Comparison of ENCODE assay signal across 8 cellular contexts in the genomic region with DNA sequence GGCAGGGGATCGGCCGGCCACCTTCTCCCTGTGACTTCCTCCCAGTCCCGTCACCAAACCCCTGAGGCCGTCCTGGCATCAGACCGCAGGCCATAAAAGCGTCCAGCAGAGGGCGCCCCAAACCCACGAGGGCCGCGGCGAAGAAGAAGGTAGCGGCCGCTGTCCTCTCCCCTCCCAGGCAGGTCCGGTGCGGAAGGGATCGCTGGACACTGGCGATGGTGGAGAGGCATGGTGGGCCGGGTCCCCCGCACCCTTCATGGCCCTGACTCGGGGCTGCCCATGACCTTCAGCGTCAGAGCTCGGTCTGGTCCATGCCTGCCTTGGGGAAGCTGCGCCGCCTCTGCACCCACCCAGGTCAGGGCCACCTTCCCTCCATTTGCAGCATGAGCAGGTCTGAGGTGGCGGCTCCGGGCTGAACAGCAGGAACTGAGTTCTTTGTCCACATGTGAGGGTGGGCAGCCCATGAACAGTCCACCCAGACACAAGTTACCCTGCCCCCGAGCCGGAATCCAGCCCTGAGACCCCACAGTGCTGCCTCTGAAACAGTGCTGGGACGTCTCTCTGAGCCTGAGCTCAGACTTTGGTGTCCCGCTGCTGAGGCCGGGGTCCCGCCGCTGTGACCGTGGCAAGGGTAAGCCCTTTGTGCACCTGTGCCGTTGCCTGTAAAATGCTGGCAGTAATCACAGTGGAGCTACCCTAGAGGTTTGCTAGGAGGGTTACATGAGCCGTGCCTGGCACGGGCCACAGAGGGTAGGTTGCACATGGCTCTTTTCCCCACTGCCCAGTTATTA. TPM values are rescaled to one million over a fixed set of nuclear protein-coding genes. Genes with fewer than 3 reads are reported as not detected.
DNase-seq lines count a peak whose midpoint lies in the region; ATAC-seq, FAIRE-seq and TF ChIP-seq lines count a peak whose summit lies in the region.

No MANE protein-coding gene starts in this region.

- no peaks in the 10 kb centered on the region for H3K27me3 Mint-ChIP-seq in CD4-positive, alpha-beta memory T cell
- peaks cover 34% of the 10 kb centered on the region for H3K27me3 Mint-ChIP-seq in nephron progenitor cell (ENCODE audit: low read depth, poor library complexity)

- H3K4me3 ChIP-seq in CD4-positive, alpha-beta memory T cell (ENCODE audit: low read length in 2 of 2), result peak overlapping the region in 1 of 2 donors; percentile 34
- peak overlapping the region; percentile 18 for H3K4me3 ChIP-seq in Jurkat, Clone E6-1 (ENCODE audit: low read length)
- H3K4me3 ChIP-seq in fibroblast of pulmonary artery (replicated peaks; ENCODE audit: low read depth, low read length), result no peak overlapping the region

- peaks cover 0 to 3% (median 0%) of the 10 kb centered on the region in 8 donors for H3K9me3 Mint-ChIP-seq in CD4-positive, alpha-beta memory T cell
- peaks cover 13% of the 10 kb centered on the region for H3K9me3 Mint-ChIP-seq in nephron progenitor cell

- POLR2A ChIA-PET in CD4-positive, alpha-beta memory T cell (lab: Charles Lee; ENCODE audit: partially characterized antibody), result interaction anchor here (0.7 to 0.9 kb wide), 3 partner anchors 39 to 119 kb away, joined by 3 read pairs; no protein-coding TSS in a partner anchor

- no peak overlapping the region for H3K27ac Mint-ChIP-seq in CD4-positive, alpha-beta memory T cell
- H3K27ac Mint-ChIP-seq in nephron progenitor cell, result no peak overlapping the region

- no peaks in the 10 kb centered on the region for H3K27me3 ChIP-seq in CD4-positive, alpha-beta memory T cell (ENCODE audit: insufficient read depth, low read length)

- DNase-seq in CD4-positive, alpha-beta memory T cell, result peak; percentile 63 to 77 (median 69)
- DNase-seq in Jurkat, Clone E6-1 (ENCODE audit: low read depth, low spot score), result peak; percentile 43
- peak; percentile 74 for DNase-seq in RCC 7860 (ENCODE audit: low spot score)
- DNase-seq in activated T-helper 1 cell treated with Interleukin-2 at 50 U/mL for 16 hours (ENCODE audit: low read depth), result peak; percentile 61
- peak; percentile 73 for DNase-seq in fibroblast of pulmonary artery (ENCODE audit: low read depth)
- DNase-seq in nephron progenitor cell, result peak; percentile 96
- peak; percentile 42 to 79 (median 68) for DNase-seq in stimulated activated naive CD4-positive, alpha-beta T cell (lab: John Stamatoyannopoulos, UW)

- H3K4me1 Mint-ChIP-seq in CD4-positive, alpha-beta memory T cell, result peaks cover 0 to 4% (median 0%) of the 10 kb centered on the region in 4 donors
- H3K4me1 Mint-ChIP-seq in nephron progenitor cell, result no peaks in the 10 kb centered on the region

- no peak for FAIRE-seq in RCC 7860 (lab: Jason Lieb, UNC)

- peak overlapping the region in 3 of 8 donors; percentile 10 to 46 (median 31) for H3K4me3 Mint-ChIP-seq in CD4-positive, alpha-beta memory T cell
- no peak overlapping the region for H3K4me3 Mint-ChIP-seq in nephron progenitor cell

- H3K4me1 ChIP-seq in CD4-positive, alpha-beta memory T cell (ENCODE audit: insufficient read depth, low read length), result peaks cover 8% of the 10 kb centered on the region

- no peaks in the 10 kb centered on the region for H3K9me3 ChIP-seq in CD4-positive, alpha-beta memory T cell (ENCODE audit: control insufficient read depth in 1 of 2, low read length in 2 of 2)

- intact Hi-C loops in CD4-positive, alpha-beta memory T cell (cut with micrococcal nuclease), result loop anchor here (1.0 to 2.0 kb wide), 6 partner anchors 37 to 335 kb away; no protein-coding TSS in a partner anchor

- H3K36me3 Mint-ChIP-seq in CD4-positive, alpha-beta memory T cell, result no peaks in the 10 kb centered on the region
- H3K36me3 Mint-ChIP-seq in nephron progenitor cell (ENCODE audit: low read depth), result no peaks in the 10 kb centered on the region

- CTCF ChIA-PET in CD4-positive, alpha-beta memory T cell (lab: Charles Lee; ENCODE audit: partially characterized antibody), result interaction anchor here (0.8 to 4.2 kb wide), 37 partner anchors 9 to 349 kb away, joined by 3 to 43 read pairs (median 4); no protein-coding TSS in a partner anchor

- H3K36me3 ChIP-seq in CD4-positive, alpha-beta memory T cell (ENCODE audit: insufficient read depth, low read length), result no peaks in the 10 kb centered on the region

- H3K27ac ChIP-seq in CD4-positive, alpha-beta memory T cell (ENCODE audit: low read depth, low read length), result no peak overlapping the region

- peak; percentile 75 for ATAC-seq in GM21423 (IDR thresholded peaks at IDR 0.05; ENCODE audit: unreplicated experiment)

- TF ChIP-seq CTCF in fibroblast of pulmonary artery (IDR thresholded peaks at IDR 0.05; ENCODE audit: low read length, missing control alignments) (peak; percentile 83), nephron progenitor cell (IDR thresholded peaks at IDR 0.05) (peak; percentile 96)

RNA-seq across cellular contexts. Expression of gene CMIP, which starts 40.8 kb away (rescaled TPM):
- 10 to 100 TPM; 33.2 to 36.4 TPM for total RNA-seq in CD4-positive, alpha-beta memory T cell
- polyA plus RNA-seq in CD4-positive, alpha-beta memory T cell, result under 1 TPM in 1 of 2 donors, not detected in 1; 0.84 TPM
- polyA plus RNA-seq in Jurkat, Clone E6-1 (2012; ENCODE audit: insufficient read depth, insufficient read length), result 41.2 TPM

Comparison
In these comparisons a context has a peak if more than half of its experiments do, and no peak if none do; other contexts are left out.
1. DNase-seq: peak in every context shown above with its lines; median percentile 96 in nephron progenitor cell; 74 in RCC 7860; 73 in fibroblast of pulmonary artery; 69 in CD4-positive, alpha-beta memory T cell; 68 in stimulated activated naive CD4-positive, alpha-beta T cell; 61 in activated T-helper 1 cell treated with Interleukin-2 at 50 U/mL for 16 hours; 43 in Jurkat, Clone E6-1.